Comparison of ENCODE assay signal across 8 cellular contexts in genomic region chr19:1269478-1270167, GRCh38. TPM values are rescaled to one million over a fixed set of nuclear protein-coding genes. Genes with fewer than 3 reads are reported as not detected.
DNase-seq lines count a peak whose midpoint lies in the region; ATAC-seq and TF ChIP-seq lines count a peak whose summit lies in the region.

No MANE protein-coding gene starts in this region.

- DNase-seq in D341Med (ENCODE audit: low spot score), result peak; percentile 94
- DNase-seq in fibroblast of peridontal ligament (ENCODE audit: extremely low read depth), result peak; percentile 93
- DNase-seq in naive thymus-derived CD8-positive, alpha-beta T cell, result peak; percentile 77 to 93 (median 88)

- peak overlapping the region; percentile 96 for H3K9ac ChIP-seq in HUES48 (ENCODE audit: low read depth, low read length)
- H3K9ac ChIP-seq in stomach smooth muscle (ENCODE audit: low read length in 2 of 2), result peak overlapping the region; percentile 86 to 95

- H3K27ac ChIP-seq in HUES48 (ENCODE audit: low read depth, low read length) (peak overlapping the region; percentile 97), stomach smooth muscle (ENCODE audit: low read length) (peak overlapping the region; percentile 87)

- POLR2A ChIA-PET in naive thymus-derived CD8-positive, alpha-beta T cell (lab: Charles Lee), result interaction anchor here (0.6 to 12.2 kb wide), 73 partner anchors 9 to 1773 kb away, joined by 3 to 594 read pairs (median 5); partner anchors contain the start of genes ABCA7, ABHD17A, ARHGAP45 and ATP5F1D

- no peaks in the 10 kb centered on the region for H3K9me3 Mint-ChIP-seq in activated T-helper 17 cell treated with anti-CD3 and anti-CD28 coated beads, Interleukin-2, amount 50 U/mL, for 72 hours
- H3K9me3 Mint-ChIP-seq in naive thymus-derived CD8-positive, alpha-beta T cell, result no peaks in the 10 kb centered on the region

- H3K9me3 ChIP-seq in HUES48 (ENCODE audit: control insufficient read depth, insufficient read depth, low read length) (no peaks in the 10 kb centered on the region), stomach smooth muscle (ENCODE audit: control insufficient read depth in 2 of 2, low read length in 2 of 2) (no peaks in the 10 kb centered on the region)

- H3K27me3 Mint-ChIP-seq in activated T-helper 17 cell treated with anti-CD3 and anti-CD28 coated beads, Interleukin-2, amount 50 U/mL, for 72 hours, result no peaks in the 10 kb centered on the region
- no peaks in the 10 kb centered on the region for H3K27me3 Mint-ChIP-seq in naive thymus-derived CD8-positive, alpha-beta T cell

- H3K4me3 ChIP-seq in HUES48 (ENCODE audit: low read depth, low read length) (peak overlapping the region; percentile 81), stomach smooth muscle (ENCODE audit: low read length in 2 of 2) (peak overlapping the region; percentile 90 to 99)

- H3K36me3 ChIP-seq in HUES48 (ENCODE audit: control insufficient read depth, insufficient read depth, low read length) (peaks cover 42% of the 10 kb centered on the region), stomach smooth muscle (ENCODE audit: control insufficient read depth in 2 of 2, insufficient read depth in 2 of 2, low read length in 2 of 2) (peaks cover 33% of the 10 kb centered on the region in 2 donors)

- H3K27ac Mint-ChIP-seq in activated T-helper 17 cell treated with anti-CD3 and anti-CD28 coated beads, Interleukin-2, amount 50 U/mL, for 72 hours, result peak overlapping the region; percentile 91
- H3K27ac Mint-ChIP-seq in naive thymus-derived CD8-positive, alpha-beta T cell, result peak overlapping the region; percentile 83 to 96 (median 93)

- peak overlapping the region; percentile 87 for H3K4me3 Mint-ChIP-seq in activated T-helper 17 cell treated with anti-CD3 and anti-CD28 coated beads, Interleukin-2, amount 50 U/mL, for 72 hours
- H3K4me3 Mint-ChIP-seq in naive thymus-derived CD8-positive, alpha-beta T cell, result peak overlapping the region; percentile 82 to 93 (median 89)

- H3K4me1 Mint-ChIP-seq in activated T-helper 17 cell treated with anti-CD3 and anti-CD28 coated beads, Interleukin-2, amount 50 U/mL, for 72 hours, result peaks cover 37% of the 10 kb centered on the region
- peaks cover 40 to 81% (median 78%) of the 10 kb centered on the region in 4 donors for H3K4me1 Mint-ChIP-seq in naive thymus-derived CD8-positive, alpha-beta T cell

- ATAC-seq in GM21390 (IDR thresholded peaks at IDR 0.05; ENCODE audit: unreplicated experiment), result peak; percentile 19
- peak; percentile 48 for ATAC-seq in activated T-helper 17 cell treated with anti-CD3 and anti-CD28 coated beads, Interleukin-2, amount 50 U/mL, for 72 hours (replicated peaks)
- peak; percentile 44 to 59 for ATAC-seq in naive thymus-derived CD8-positive, alpha-beta T cell

- H3K36me3 Mint-ChIP-seq in activated T-helper 17 cell treated with anti-CD3 and anti-CD28 coated beads, Interleukin-2, amount 50 U/mL, for 72 hours (ENCODE audit: low read depth), result peaks cover 60% of the 10 kb centered on the region
- H3K36me3 Mint-ChIP-seq in naive thymus-derived CD8-positive, alpha-beta T cell, result peaks cover 0 to 42% (median 15%) of the 10 kb centered on the region in 3 donors

- H3K27me3 ChIP-seq in HUES48 (ENCODE audit: control insufficient read depth, insufficient read depth, low read length) (peaks cover 11% of the 10 kb centered on the region), stomach smooth muscle (ENCODE audit: control insufficient read depth in 1 of 2, insufficient read depth in 2 of 2, low read length in 2 of 2) (no peaks in the 10 kb centered on the region)

- H3K4me1 ChIP-seq in HUES48 (ENCODE audit: control insufficient read depth, insufficient read depth, low read length) (peaks cover 23% of the 10 kb centered on the region), stomach smooth muscle (ENCODE audit: control insufficient read depth, insufficient read depth, low read length) (peaks cover 89% of the 10 kb centered on the region)

TF ChIP-seq in PFSK-1, 5 proteins besides CTCF, POLR2A, EP300 and RAD21:
- TF ChIP-seq POLR2AphosphoS5 (IDR thresholded peaks at IDR 0.05; ENCODE audit: low read depth, low read length) (peak; percentile 90), REST (IDR thresholded peaks at IDR 0.05; ENCODE audit: insufficient read depth in 1 of 2, low read depth in 2 of 2, low read length in 2 of 2) (no peak; a peak in 1 of 4 replicates), FOXP2 (optimal IDR thresholded peaks at IDR 0.05; ENCODE audit: borderline replicate concordance, extremely low read depth, extremely low read length, insufficient read depth) (no peak), TAF1 (IDR thresholded peaks at IDR 0.05; ENCODE audit: borderline replicate concordance, insufficient read depth, low read length) (peak; percentile 31; the same call in 1 of the 2 replicates), SIN3A (IDR thresholded peaks at IDR 0.05; ENCODE audit: borderline replicate concordance, insufficient read depth, low read length) (peak; percentile 34; the same call in 1 of the 2 replicates)

RNA-seq across cellular contexts. Expression of gene CIRBP, which starts 0.5 kb away (rescaled TPM):
- polyA plus RNA-seq in PFSK-1 (2012; ENCODE audit: insufficient read length, low read depth), result 430 TPM
- total RNA-seq in activated T-helper 17 cell treated with anti-CD3 and anti-CD28 coated beads, Interleukin-2, amount 50 U/mL, for 72 hours, result 100 to 1,000 TPM; 150 to 172 TPM
- total RNA-seq in naive thymus-derived CD8-positive, alpha-beta T cell, result 100 to 1,000 TPM; 565 to 579 TPM
- 100 to 1,000 TPM; 204 to 273 (median 262) TPM for polyA plus RNA-seq in naive thymus-derived CD8-positive, alpha-beta T cell

RNA-seq across cellular contexts. Expression of gene FAM174C, which starts 5.7 kb away (rescaled TPM):
- 141 TPM for polyA plus RNA-seq in PFSK-1 (2012; ENCODE audit: insufficient read length, low read depth)
- 10 to 100 TPM; 52.9 to 85.9 TPM for total RNA-seq in activated T-helper 17 cell treated with anti-CD3 and anti-CD28 coated beads, Interleukin-2, amount 50 U/mL, for 72 hours
- 10 to 100 TPM; 46.3 to 47.5 TPM for total RNA-seq in naive thymus-derived CD8-positive, alpha-beta T cell
- 100 to 1,000 TPM in 1 of 3 donors, 10 to 100 TPM in 2; 66.7 to 104 (median 95.5) TPM for polyA plus RNA-seq in naive thymus-derived CD8-positive, alpha-beta T cell

RNA-seq across cellular contexts. Expression of gene EFNA2, which starts 16.1 kb away (rescaled TPM):
- polyA plus RNA-seq in PFSK-1 (2012; ENCODE audit: insufficient read length, low read depth), result 13.1 TPM
- total RNA-seq in activated T-helper 17 cell treated with anti-CD3 and anti-CD28 coated beads, Interleukin-2, amount 50 U/mL, for 72 hours, result not detected
- total RNA-seq in naive thymus-derived CD8-positive, alpha-beta T cell, result not detected
- not detected for polyA plus RNA-seq in naive thymus-derived CD8-positive, alpha-beta T cell

RNA-seq across cellular contexts. Expression of gene MIDN, which starts 21.2 kb away (rescaled TPM):
- polyA plus RNA-seq in PFSK-1 (2012; ENCODE audit: insufficient read length, low read depth), result 102 TPM
- 10 to 100 TPM; 51.4 to 56.8 TPM for total RNA-seq in activated T-helper 17 cell treated with anti-CD3 and anti-CD28 coated beads, Interleukin-2, amount 50 U/mL, for 72 hours
- 10 to 100 TPM; 31.2 to 35.4 TPM for total RNA-seq in naive thymus-derived CD8-positive, alpha-beta T cell
- 1 to 10 TPM; 1.1 to 8.2 (median 6.6) TPM for polyA plus RNA-seq in naive thymus-derived CD8-positive, alpha-beta T cell

RNA-seq across cellular contexts. Expression of gene ATP5F1D, which starts 28.1 kb away (rescaled TPM):
- polyA plus RNA-seq in PFSK-1 (2012; ENCODE audit: insufficient read length, low read depth), result 582 TPM
- total RNA-seq in activated T-helper 17 cell treated with anti-CD3 and anti-CD28 coated beads, Interleukin-2, amount 50 U/mL, for 72 hours, result 100 to 1,000 TPM; 148 to 210 TPM
- total RNA-seq in naive thymus-derived CD8-positive, alpha-beta T cell, result 10 to 100 TPM; 83.9 to 89.0 TPM
- polyA plus RNA-seq in naive thymus-derived CD8-positive, alpha-beta T cell, result 100 to 1,000 TPM; 214 to 264 (median 262) TPM

Comparison
In these comparisons a context has a peak if more than half of its experiments do, and no peak if none do; other contexts are left out.
1. Peak in every context shown above with its lines: DNase-seq, ATAC-seq, H3K4me3 ChIP-seq and H3K27ac ChIP-seq.